Comparison of ENCODE assay signal across 12 cellular contexts in the genomic region with DNA sequence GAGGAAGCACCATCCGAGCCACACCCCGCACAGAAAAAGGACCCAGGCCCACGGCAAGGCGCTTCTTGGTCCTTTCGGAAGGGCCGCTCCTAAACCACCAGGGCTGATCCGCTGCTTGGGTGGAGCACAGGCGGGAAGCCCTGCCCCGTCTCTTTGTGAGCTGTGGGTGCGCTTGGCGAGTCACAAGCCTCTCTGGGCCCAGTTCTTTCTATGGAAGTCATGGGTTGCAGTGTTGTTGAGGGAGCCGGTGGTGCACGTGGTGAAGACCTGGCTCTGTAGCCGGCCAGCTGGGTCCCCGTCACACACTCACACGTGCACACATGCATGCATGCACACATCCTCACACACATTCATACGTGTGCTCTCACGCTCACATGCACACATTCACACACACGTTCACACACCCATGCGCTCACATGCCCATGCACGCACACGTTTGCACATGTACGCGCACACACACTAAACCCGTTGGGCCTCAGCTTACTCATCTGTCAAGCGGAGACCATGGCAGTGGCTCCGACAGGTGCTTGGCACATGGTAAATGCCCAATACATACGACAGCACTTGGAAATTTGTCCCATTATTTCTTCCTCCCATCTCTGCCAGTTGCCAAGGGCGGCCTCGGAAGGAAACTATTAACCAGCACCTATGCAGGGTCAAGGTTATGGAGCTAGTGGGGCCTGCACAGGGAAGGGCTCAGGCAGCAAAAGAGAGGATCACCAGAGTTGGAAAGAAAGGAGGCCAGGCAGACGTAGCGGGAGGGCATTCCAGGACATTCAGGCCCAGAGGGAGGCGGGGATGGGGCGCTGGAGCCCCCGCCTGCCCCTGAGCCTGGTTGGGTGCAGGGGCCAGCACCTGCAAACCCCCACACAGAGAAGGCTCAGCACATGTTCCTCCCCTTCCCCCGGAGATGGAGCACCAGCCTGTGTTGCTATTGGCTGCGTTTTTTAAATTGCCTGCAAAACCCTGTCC.
"Had no signal": no experiment of that assay in that cellular context is flagged by ENCODE, and none has a peak within 500 bp of the region (broad histone marks: within the 10 kb centered on the region; RNA-seq: fewer than 3 reads in every experiment).

No MANE protein-coding gene starts in this region.

- H3K4me3 ChIP-seq: cardiac muscle cell, heart right ventricle, stomach had no signal

- H3K36me3 Mint-ChIP-seq: mesothelial cell of epicardium, naive B cell had no signal

- FAIRE-seq: endothelial cell of umbilical vein, frontal cortex had no signal

- H3K27me3 ChIP-seq: cardiac muscle cell had no signal

- DNase-seq: activated CD4-positive, alpha-beta memory T cell treated with anti-CD3 and anti-CD28 coated beads, Interleukin-2, amount 10 ng/mL, durations not matched to agents 7 days and 5 days; activated naive CD4-positive, alpha-beta T cell; activated T-cell treated with anti-CD3 and anti-CD28 coated beads, Interleukin-2, amount 50 U/mL, for 72 hours; heart right ventricle; islet precursor cell; naive B cell; stomach; T-helper 2 cell had no signal

- H3K9me3 ChIP-seq: stomach had no signal

- H3K9me3 Mint-ChIP-seq: activated CD4-positive, alpha-beta memory T cell treated with anti-CD3 and anti-CD28 coated beads, Interleukin-2, amount 10 ng/mL, durations not matched to agents 7 days and 5 days had no signal

- ATAC-seq: activated T-cell treated with anti-CD3 and anti-CD28 coated beads, Interleukin-2, amount 50 U/mL, for 72 hours had no signal

- H3K27ac Mint-ChIP-seq: activated CD4-positive, alpha-beta memory T cell treated with anti-CD3 and anti-CD28 coated beads, Interleukin-2, amount 10 ng/mL, durations not matched to agents 7 days and 5 days; activated T-cell treated with anti-CD3 and anti-CD28 coated beads, Interleukin-2, amount 50 U/mL, for 72 hours; mesothelial cell of epicardium; naive B cell had no signal

- H3K27ac ChIP-seq: cardiac muscle cell, heart right ventricle, stomach had no signal

- H3K4me3 Mint-ChIP-seq: activated CD4-positive, alpha-beta memory T cell treated with anti-CD3 and anti-CD28 coated beads, Interleukin-2, amount 10 ng/mL, durations not matched to agents 7 days and 5 days; activated T-cell treated with anti-CD3 and anti-CD28 coated beads, Interleukin-2, amount 50 U/mL, for 72 hours; mesothelial cell of epicardium; naive B cell had no signal

- H3K36me3 ChIP-seq: cardiac muscle cell, heart right ventricle, stomach had no signal
